ENCODE assay signal across 1 cellular context in the genomic region with DNA sequence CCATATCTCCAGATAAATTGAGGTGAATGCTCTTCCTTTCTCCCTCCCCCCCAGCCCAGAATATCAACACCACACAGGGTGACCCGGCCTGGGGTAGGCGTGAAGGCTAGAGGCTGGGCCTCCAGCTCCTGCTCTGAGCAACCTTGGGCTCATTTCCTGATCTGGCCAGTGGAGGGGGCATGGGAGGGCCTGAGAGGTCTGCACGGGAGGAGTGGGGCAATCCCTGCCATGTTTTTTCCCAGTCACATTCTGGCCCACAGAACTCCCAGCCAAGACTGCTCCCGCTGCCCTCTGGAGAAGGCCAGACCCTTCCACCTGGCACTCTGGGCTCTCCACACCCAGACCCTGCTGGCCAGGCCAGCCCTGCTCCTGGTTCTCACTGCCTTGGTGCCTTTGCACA.
TF ChIP-seq lines count a peak whose summit lies in the region.

No MANE protein-coding gene starts in this region.

TF ChIP-seq in K562, 482 proteins besides CTCF, POLR2A, EP300 and RAD21 (continued from another document):
- TF ChIP-seq, protein P1, sequence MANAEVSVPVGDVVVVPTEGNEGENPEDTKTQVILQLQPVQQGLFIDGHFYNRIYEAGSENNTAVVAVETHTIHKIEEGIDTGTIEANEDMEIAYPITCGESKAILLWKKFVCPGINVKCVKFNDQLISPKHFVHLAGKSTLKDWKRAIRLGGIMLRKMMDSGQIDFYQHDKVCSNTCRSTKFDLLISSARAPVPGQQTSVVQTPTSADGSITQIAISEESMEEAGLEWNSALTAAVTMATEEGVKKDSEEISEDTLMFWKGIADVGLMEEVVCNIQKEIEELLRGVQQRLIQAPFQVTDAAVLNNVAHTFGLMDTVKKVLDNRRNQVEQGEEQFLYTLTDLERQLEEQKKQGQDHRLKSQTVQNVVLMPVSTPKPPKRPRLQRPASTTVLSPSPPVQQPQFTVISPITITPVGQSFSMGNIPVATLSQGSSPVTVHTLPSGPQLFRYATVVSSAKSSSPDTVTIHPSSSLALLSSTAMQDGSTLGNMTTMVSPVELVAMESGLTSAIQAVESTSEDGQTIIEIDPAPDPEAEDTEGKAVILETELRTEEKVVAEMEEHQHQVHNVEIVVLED (CRISPR knock-in tag; IDR thresholded peaks at IDR 0.05), result no peak
- TF ChIP-seq MEF2A (IDR thresholded peaks at IDR 0.05; ENCODE audit: control insufficient read depth, low read depth, low read length), result no peak
